In the genomic region with DNA sequence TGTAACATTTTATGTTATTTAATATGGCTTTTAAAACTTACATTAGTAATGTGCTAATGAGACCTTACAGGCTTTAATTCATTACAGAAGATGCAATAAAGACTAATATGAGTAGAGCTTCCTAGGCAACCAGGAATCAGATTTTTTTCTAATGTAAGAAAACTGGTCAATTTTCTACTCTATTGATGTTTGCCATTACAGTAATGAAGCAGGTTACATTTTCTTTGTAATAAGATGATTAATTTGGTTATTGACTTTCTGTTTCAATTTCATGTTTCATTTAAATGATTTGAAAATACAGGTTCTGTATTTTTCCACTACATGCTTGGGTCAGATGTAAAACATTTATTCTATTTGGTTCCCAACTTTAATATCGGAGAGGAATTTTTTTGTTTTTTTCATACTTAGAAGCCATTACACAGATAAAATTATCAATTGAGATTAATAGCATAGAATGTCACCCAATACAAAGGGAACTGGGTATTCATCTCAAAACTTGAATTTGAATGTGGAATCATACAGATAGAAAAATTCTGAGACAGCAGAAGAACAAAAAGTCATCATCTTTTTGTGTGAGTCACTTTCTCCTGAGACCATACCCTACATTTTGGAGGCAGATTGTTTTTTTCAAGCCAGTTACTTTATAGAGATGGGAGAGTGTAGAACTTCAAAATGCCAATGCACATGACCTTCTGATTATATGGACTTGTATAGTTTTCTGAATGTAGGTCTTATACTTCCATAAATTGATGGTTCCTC, we compare ENCODE assay signal across 26 cellular contexts.
DNase-seq lines count a peak whose midpoint lies in the region; ATAC-seq and TF ChIP-seq lines count a peak whose summit lies in the region.
"Had no signal": no experiment of that assay in that cellular context is flagged by ENCODE, and none has a peak within 500 bp of the region (broad histone marks: within the 10 kb centered on the region; RNA-seq: fewer than 3 reads in every experiment).

No MANE protein-coding gene starts in this region.

- H3K79me2 ChIP-seq in MM.1S (ENCODE audit: low read length): no peaks in the 10 kb centered on the region

- peak overlapping the region; percentile 31 for H3K27ac Mint-ChIP-seq in activated CD4-positive, alpha-beta T cell treated with anti-CD3 and anti-CD28 coated beads, Interleukin-2, amount 10 ng/mL, durations not matched to agents 24 days and 14 days
- no peak overlapping the region for H3K27ac Mint-ChIP-seq in stimulated activated naive B cell treated with anti-CD40 and anti-IgM and Interleukin-4, amounts not matched to agents 10 μg/mL and 1 μg/mL and 100 μg/mL, for 72 hours
- H3K27ac Mint-ChIP-seq: CD4-positive, alpha-beta T cell; IgD-negative memory B cell; memory B cell had no signal

- no peaks in the 10 kb centered on the region for H3K9me2 ChIP-seq in MM.1S (replicated peaks; ENCODE audit: insufficient read depth, low read length)

- peaks cover 11% of the 10 kb centered on the region; the same call in 1 of the 2 replicates for H3K4me1 ChIP-seq in MM.1S (ENCODE audit: low read length)

- peaks cover 9% of the 10 kb centered on the region for H3K27me3 Mint-ChIP-seq in activated CD4-positive, alpha-beta T cell treated with anti-CD3 and anti-CD28 coated beads, Interleukin-2, amount 10 ng/mL, durations not matched to agents 24 days and 14 days
- no peaks in the 10 kb centered on the region for H3K27me3 Mint-ChIP-seq in stimulated activated naive B cell treated with anti-CD40 and anti-IgM and Interleukin-4, amounts not matched to agents 10 μg/mL and 1 μg/mL and 100 μg/mL, for 72 hours
- H3K27me3 Mint-ChIP-seq: CD4-positive, alpha-beta T cell; IgD-negative memory B cell; memory B cell had no signal

- no peaks in the 10 kb centered on the region for H3K27me3 ChIP-seq in MM.1S (replicated peaks; ENCODE audit: insufficient read depth, low read length)
- H3K27me3 ChIP-seq: brain microvascular endothelial cell had no signal

- H3K9me3 ChIP-seq in MM.1S (replicated peaks; ENCODE audit: insufficient read depth, low read length): no peaks in the 10 kb centered on the region

- ATAC-seq in stimulated activated naive B cell treated with anti-CD40 and anti-IgM and Interleukin-4, amounts not matched to agents 10 μg/mL and 1 μg/mL and 100 μg/mL, for 72 hours (replicated peaks): peak; percentile 63 to 72
- ATAC-seq in HG03460 (IDR thresholded peaks at IDR 0.05; ENCODE audit: unreplicated experiment): no peak
- ATAC-seq: HCT116, left lobe of liver, PC-3, right cardiac atrium had no signal

- TF ChIP-seq CTCF in GM20000 (IDR thresholded peaks at IDR 0.05; ENCODE audit: extremely low read depth, missing control alignments): no peak
- TF ChIP-seq CTCF in MM.1S (IDR thresholded peaks at IDR 0.05; ENCODE audit: low read length): no peak

- no peak overlapping the region for H3K4me3 ChIP-seq in MM.1S (ENCODE audit: low read length)

- no peak overlapping the region for H2AFZ ChIP-seq in MM.1S (ENCODE audit: low read length)

- peaks cover 18% of the 10 kb centered on the region for H3K4me1 Mint-ChIP-seq in activated CD4-positive, alpha-beta T cell treated with anti-CD3 and anti-CD28 coated beads, Interleukin-2, amount 10 ng/mL, durations not matched to agents 24 days and 14 days
- H3K4me1 Mint-ChIP-seq in stimulated activated naive B cell treated with anti-CD40 and anti-IgM and Interleukin-4, amounts not matched to agents 10 μg/mL and 1 μg/mL and 100 μg/mL, for 72 hours: peaks cover 5 to 20% of the 10 kb centered on the region in 2 donors

- no peaks in the 10 kb centered on the region for H3F3A ChIP-seq in MM.1S (ENCODE audit: insufficient read depth, low read length)

- H3K36me3 ChIP-seq in MM.1S (replicated peaks; ENCODE audit: insufficient read depth, low read length): no peaks in the 10 kb centered on the region
- H3K36me3 ChIP-seq: brain microvascular endothelial cell had no signal

- no peak overlapping the region for H3K9ac ChIP-seq in MM.1S (ENCODE audit: low read length)

- H4K20me1 ChIP-seq in MM.1S (ENCODE audit: insufficient read depth, low read length): no peaks in the 10 kb centered on the region

- no peak overlapping the region for H3K27ac ChIP-seq in MM.1S (ENCODE audit: low read length)
- H3K27ac ChIP-seq: brain microvascular endothelial cell had no signal

- no peaks in the 10 kb centered on the region for H3K36me3 Mint-ChIP-seq in activated CD4-positive, alpha-beta T cell treated with anti-CD3 and anti-CD28 coated beads, Interleukin-2, amount 10 ng/mL, durations not matched to agents 24 days and 14 days (ENCODE audit: low read depth)
- no peaks in the 10 kb centered on the region for H3K36me3 Mint-ChIP-seq in stimulated activated naive B cell treated with anti-CD40 and anti-IgM and Interleukin-4, amounts not matched to agents 10 μg/mL and 1 μg/mL and 100 μg/mL, for 72 hours
- H3K36me3 Mint-ChIP-seq: IgD-negative memory B cell, memory B cell had no signal

- H3K4me2 ChIP-seq in MM.1S (ENCODE audit: low read depth, low read length): peak overlapping the region; percentile 11; the same call in 1 of the 2 replicates

- peak overlapping the region; percentile 0 for H3K4me3 Mint-ChIP-seq in activated CD4-positive, alpha-beta T cell treated with anti-CD3 and anti-CD28 coated beads, Interleukin-2, amount 10 ng/mL, durations not matched to agents 24 days and 14 days
- H3K4me3 Mint-ChIP-seq in stimulated activated naive B cell treated with anti-CD40 and anti-IgM and Interleukin-4, amounts not matched to agents 10 μg/mL and 1 μg/mL and 100 μg/mL, for 72 hours: no peak overlapping the region
- H3K4me3 Mint-ChIP-seq: CD4-positive, alpha-beta T cell; IgD-negative memory B cell; memory B cell had no signal

- H3K9me3 Mint-ChIP-seq in activated CD4-positive, alpha-beta T cell treated with anti-CD3 and anti-CD28 coated beads, Interleukin-2, amount 10 ng/mL, durations not matched to agents 24 days and 14 days: peaks cover 9% of the 10 kb centered on the region
- no peaks in the 10 kb centered on the region for H3K9me3 Mint-ChIP-seq in stimulated activated naive B cell treated with anti-CD40 and anti-IgM and Interleukin-4, amounts not matched to agents 10 μg/mL and 1 μg/mL and 100 μg/mL, for 72 hours
- H3K9me3 Mint-ChIP-seq: CD4-positive, alpha-beta T cell; IgD-negative memory B cell; memory B cell had no signal

- no peak for DNase-seq in activated CD4-positive, alpha-beta T cell treated with anti-CD3 and anti-CD28 coated beads, Interleukin-2, amount 10 ng/mL, durations not matched to agents 24 days and 14 days
- no peak for DNase-seq in activated CD4-positive, alpha-beta T cell treated with anti-CD3 and anti-CD28 coated beads, Interleukin-2, amount 50 U/mL, for 48 hours
- DNase-seq in GM20000 (ENCODE audit: low spot score): peak; percentile 6
- DNase-seq in MM.1S: no peak
- no peak for DNase-seq in stimulated activated naive B cell treated with anti-CD40 and anti-IgM and Interleukin-4, amounts not matched to agents 10 μg/mL and 1 μg/mL and 100 μg/mL, for 72 hours
- DNase-seq in putamen (ENCODE audit: low spot score): no peak
- DNase-seq in AG08395 (ENCODE audit: low spot score): no peak
- DNase-seq: activated CD4-positive, alpha-beta T cell treated with anti-CD3 and anti-CD28 coated beads for 48 hours; activated gamma-delta T cell treated with Interleukin-2 at 50 U/mL for 16 hours; AML-193; brain microvascular endothelial cell; CD4-positive, alpha-beta T cell; EL; NCI-H1048; NCI-H187; NCI-H2171; NCI-H510A; PC-3; right cardiac atrium; Right ventricle myocardium superior; stimulated activated CD4-positive, alpha-beta T cell treated with anti-CD3 and anti-CD28 coated beads, Interleukin-4, amount 100 ng/mL, for 1 hour had no signal

- intact Hi-C loops in activated CD4-positive, alpha-beta T cell treated with anti-CD3 and anti-CD28 coated beads, Interleukin-2, amount 10 ng/mL, durations not matched to agents 24 days and 14 days (cut with micrococcal nuclease): loop anchor here (2.0 to 10.0 kb wide), 6 partner anchors 16 to 670 kb away; a partner anchor contains a TSS
